Comparison of ENCODE assay signal across 27 cellular contexts in the genomic region with DNA sequence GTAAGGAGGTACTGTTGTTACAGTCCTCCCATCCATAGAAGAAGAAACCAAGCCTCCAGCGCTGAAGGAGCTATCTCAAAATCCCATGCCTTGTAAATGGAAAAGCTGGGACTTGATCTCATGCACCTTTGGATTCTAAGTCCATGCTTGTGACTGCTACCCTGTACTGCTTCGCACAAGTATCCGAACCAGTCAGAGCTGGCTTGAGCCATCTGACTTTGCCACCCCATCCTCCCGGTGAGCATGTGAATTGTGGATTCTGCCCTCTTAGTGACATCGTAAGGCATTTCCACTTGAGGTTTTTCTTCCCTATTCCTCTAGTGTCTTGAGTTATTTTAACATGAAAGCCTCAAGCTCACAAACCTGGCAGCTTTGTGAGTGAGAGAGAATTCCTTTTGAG. TPM values are rescaled to one million over a fixed set of nuclear protein-coding genes. Genes with fewer than 3 reads are reported as not detected.
DNase-seq lines count a peak whose midpoint lies in the region; ATAC-seq and TF ChIP-seq lines count a peak whose summit lies in the region.
"Had no signal": no experiment of that assay in that cellular context is flagged by ENCODE, and none has a peak within 500 bp of the region (broad histone marks: within the 10 kb centered on the region; RNA-seq: fewer than 3 reads in every experiment).

No MANE protein-coding gene starts in this region.

- H3K4me3 ChIP-seq in AG04450 (ENCODE audit: low read depth, low read length) (peak overlapping the region; percentile 36; the same call in 1 of the 2 replicates), ascending aorta (peak overlapping the region in 1 of 2 donors; percentile 54), right cardiac atrium (ENCODE audit: low read length) (no peak overlapping the region), stomach (peak overlapping the region in 3 of 4 donors; percentile 5 to 21 (median 11))
- H3K4me3 ChIP-seq: GM23338, HAP-1 had no signal

- TF ChIP-seq POLR2A in stomach (IDR thresholded peaks at IDR 0.05), result no peak

- TF ChIP-seq CTCF in AG04450 (IDR thresholded peaks at IDR 0.05; ENCODE audit: low read depth, low read length), result no peak
- TF ChIP-seq CTCF in ascending aorta (IDR thresholded peaks at IDR 0.05), result no peak
- no peak for TF ChIP-seq CTCF in stomach (IDR thresholded peaks at IDR 0.05)

- no peaks in the 10 kb centered on the region for H3K27me3 ChIP-seq in AG04450 (ENCODE audit: control insufficient read depth, insufficient read depth, low read length)
- no peaks in the 10 kb centered on the region for H3K27me3 ChIP-seq in ascending aorta
- H3K27me3 ChIP-seq in right cardiac atrium (ENCODE audit: control insufficient read depth, insufficient read depth), result no peaks in the 10 kb centered on the region
- peaks cover 0 to 3% (median 0%) of the 10 kb centered on the region in 3 donors for H3K27me3 ChIP-seq in stomach

- peaks cover 0 to 38% of the 10 kb centered on the region in 2 donors for H3K4me1 ChIP-seq in ascending aorta
- peaks cover 3% of the 10 kb centered on the region for H3K4me1 ChIP-seq in right cardiac atrium (ENCODE audit: control insufficient read depth, insufficient read depth, low read length)
- peaks cover 0 to 29% (median 0%) of the 10 kb centered on the region in 4 donors for H3K4me1 ChIP-seq in stomach
- H3K4me1 ChIP-seq: HAP-1 had no signal

- no peaks in the 10 kb centered on the region for H3K36me3 ChIP-seq in ascending aorta
- H3K36me3 ChIP-seq in stomach, result no peaks in the 10 kb centered on the region
- H3K36me3 ChIP-seq: HAP-1 had no signal

- CTCF ChIA-PET in AG04450 (lab: Charles Lee), result interaction anchor here (0.6 to 1.7 kb wide), 3 partner anchors 14 to 61 kb away, joined by 4 to 10 read pairs (median 5); no protein-coding TSS in a partner anchor

- H3K27ac ChIP-seq in AG04450 (ENCODE audit: low read depth, low read length) (no peak overlapping the region), ascending aorta (peak overlapping the region; percentile 58 to 68), right cardiac atrium (ENCODE audit: low read length) (peak overlapping the region; percentile 65), stomach (peak overlapping the region in 4 of 5 donors; percentile 42 to 80 (median 49))
- H3K27ac ChIP-seq: HL-60, RWPE1 had no signal

- intact Hi-C loops in ascending aorta (cut with DNase I) (no loop called here), right cardiac atrium (cut with DNase I) (loop anchor here in 1 of 4 donors (5.0 kb wide), 1 partner anchor 51 kb away; no protein-coding TSS in a partner anchor), stomach (cut with DNase I; ENCODE audit: low total_unique reads) (no loop called here)

- no peak for TF ChIP-seq EP300 in stomach (IDR thresholded peaks at IDR 0.05)

- DNase-seq in AG04450 (ENCODE audit: low read depth, low spot score) (no peak), ascending aorta (ENCODE audit: low spot score in 2 of 2) (no peak), right cardiac atrium (no peak), stomach (no peak), DMS 273 (lab: John Stamatoyannopoulos, UW; ENCODE audit: unreplicated experiment) (no peak)
- DNase-seq in stimulated activated CD4-positive, alpha-beta T cell treated with anti-CD3 and anti-CD28 coated beads, Interleukin-15, amount 100 ng/mL, for 24 hours, result no peak
- DNase-seq: CD4-positive, CD25-positive, alpha-beta regulatory T cell; COR-L47; DMS 273 treated with DMSO at 0.1 percent for 48 hours; DMS79 treated with DMSO at 0.1 percent for 48 hours; KBM-7; MM.1S; NCI-H1048; NCI-H187 treated with DMSO at 0.1 percent for 48 hours; NCI-H2107; NCI-H446 treated with DMSO at 0.1 percent for 48 hours; NCI-H526 treated with DMSO at 0.1 percent for 48 hours; PC-3 had no signal

- WGBS in right cardiac atrium, result 72% methylated on average over 5 of the region's 5 CpGs
- WGBS in stomach, 5 donors, result 76 to 90% (median 86%) methylated on average over 5 of the region's 5 CpGs

- ATAC-seq in right cardiac atrium (no peak), GM21619 (IDR thresholded peaks at IDR 0.05; ENCODE audit: unreplicated experiment) (no peak), HG03108 (IDR thresholded peaks at IDR 0.05; ENCODE audit: unreplicated experiment) (no peak)
- ATAC-seq: HepG2, PC-3 had no signal

- H3K9me3 ChIP-seq in AG04450 (ENCODE audit: control insufficient read depth, insufficient read depth, low read length), result no peaks in the 10 kb centered on the region
- H3K9me3 ChIP-seq in ascending aorta, result no peaks in the 10 kb centered on the region
- no peaks in the 10 kb centered on the region for H3K9me3 ChIP-seq in right cardiac atrium (ENCODE audit: control insufficient read depth, low read length)
- H3K9me3 ChIP-seq in stomach, result no peaks in the 10 kb centered on the region
- H3K9me3 ChIP-seq: HAP-1 had no signal

- POLR2A ChIA-PET in AG04450 (lab: Yijun Ruan, JAX), result interaction anchor here (0.9 kb wide), 1 partner anchor 61 kb away, joined by 3 read pairs; no protein-coding TSS in a partner anchor

RNA-seq across cellular contexts. Expression of gene MYOCD, which starts 15.3 kb away (rescaled TPM):
- polyA plus RNA-seq in AG04450 (2011; rRNA removed) (17.5 and 19.0 TPM in 2 replicates), right cardiac atrium (12.9 TPM), stomach (1 to 10 TPM; 2.3 to 5.2 (median 3.3) TPM)
- polyA minus RNA-seq in AG04450 (2011; rRNA and poly(A)+ RNA removed), result 38.7 and 45.3 TPM in 2 replicates
- total RNA-seq in ascending aorta (153 TPM), right cardiac atrium (10 to 100 TPM; 50.1 to 65.3 (median 52.6) TPM), stomach (10 to 100 TPM in 4 of 5 donors, 1 to 10 TPM in 1; 1.4 to 61.4 (median 35.1) TPM)
- total RNA-seq: A673; CD4-positive, CD25-positive, alpha-beta regulatory T cell; HepG2; HT-29; PC-3 had no signal
- polyA plus RNA-seq: CD4-positive, CD25-positive, alpha-beta regulatory T cell; HepG2 had no signal
